Comparison of ENCODE assay signal across 22 cellular contexts in genomic region chr2:29255006-29255405, GRCh38.
"Had no signal": no experiment of that assay in that cellular context is flagged by ENCODE, and none has a peak within 500 bp of the region (broad histone marks: within the 10 kb centered on the region; RNA-seq: fewer than 3 reads in every experiment).

No MANE protein-coding gene starts in this region.

- H3K36me3 Mint-ChIP-seq: naive thymus-derived CD4-positive, alpha-beta T cell; stimulated activated naive B cell treated with anti-CD40 and anti-IgM and Interleukin-4, amounts not matched to agents 10 μg/mL and 1 μg/mL and 100 μg/mL, for 72 hours had no signal

- H3K9me3 ChIP-seq: esophagus muscularis mucosa, gastroesophageal sphincter, left lung, pancreas, right lobe of liver, thoracic aorta, tibial nerve, upper lobe of right lung, vagina had no signal

- H3K27ac Mint-ChIP-seq: naive thymus-derived CD4-positive, alpha-beta T cell; stimulated activated naive B cell treated with anti-CD40 and anti-IgM and Interleukin-4, amounts not matched to agents 10 μg/mL and 1 μg/mL and 100 μg/mL, for 72 hours; stimulated activated naive CD8-positive, alpha-beta T cell treated with anti-CD3 and anti-CD28 coated beads, Interleukin-15, Interleukin-2, amounts not matched to agents 100 ng/mL and 50 ng/mL, for 24 hours had no signal

- H3K27me3 ChIP-seq: gastroesophageal sphincter, pancreas, right lobe of liver, tibial nerve, upper lobe of right lung, vagina had no signal

- H3K36me3 ChIP-seq: esophagus muscularis mucosa, gastroesophageal sphincter, left lung, pancreas, right lobe of liver, thoracic aorta, tibial nerve, upper lobe of right lung, vagina had no signal

- FAIRE-seq: endothelial cell of umbilical vein, keratinocyte, pancreas had no signal

- H3K4me1 Mint-ChIP-seq: naive thymus-derived CD4-positive, alpha-beta T cell; stimulated activated naive B cell treated with anti-CD40 and anti-IgM and Interleukin-4, amounts not matched to agents 10 μg/mL and 1 μg/mL and 100 μg/mL, for 72 hours had no signal

- H3K4me3 Mint-ChIP-seq: naive thymus-derived CD4-positive, alpha-beta T cell; stimulated activated naive B cell treated with anti-CD40 and anti-IgM and Interleukin-4, amounts not matched to agents 10 μg/mL and 1 μg/mL and 100 μg/mL, for 72 hours; stimulated activated naive CD8-positive, alpha-beta T cell treated with anti-CD3 and anti-CD28 coated beads, Interleukin-15, Interleukin-2, amounts not matched to agents 100 ng/mL and 50 ng/mL, for 24 hours had no signal

- DNase-seq: dermis blood vessel endothelial cell; effector memory CD4-positive, alpha-beta T cell; foreskin keratinocyte; left lung; mesenchymal stem cell; midbrain; naive thymus-derived CD4-positive, alpha-beta T cell; pancreas; right lobe of liver; stimulated activated CD4-positive, alpha-beta T cell treated with anti-CD3 and anti-CD28 coated beads, Interleukin-15, amount 100 ng/mL, for 24 hours; stimulated activated CD4-positive, alpha-beta T cell treated with anti-CD3 and anti-CD28 coated beads, Interleukin-2, amount 100 ng/mL, for 48 hours; stimulated activated naive B cell treated with anti-CD40 and anti-IgM and Interleukin-4, amounts not matched to agents 10 μg/mL and 1 μg/mL and 100 μg/mL, for 72 hours; upper lobe of right lung had no signal

- H3K27ac ChIP-seq: coronary artery, esophagus muscularis mucosa, foreskin keratinocyte, gastroesophageal sphincter, left lung, pancreas, right lobe of liver, thoracic aorta, tibial nerve, upper lobe of right lung, vagina had no signal

- H3K9me3 Mint-ChIP-seq: naive thymus-derived CD4-positive, alpha-beta T cell; stimulated activated naive CD8-positive, alpha-beta T cell treated with anti-CD3 and anti-CD28 coated beads, Interleukin-15, Interleukin-2, amounts not matched to agents 100 ng/mL and 50 ng/mL, for 24 hours had no signal

- H3K4me3 ChIP-seq: coronary artery, esophagus muscularis mucosa, gastroesophageal sphincter, left lung, pancreas, right lobe of liver, thoracic aorta, tibial nerve, upper lobe of right lung, vagina had no signal

- H3K4me1 ChIP-seq: esophagus muscularis mucosa, gastroesophageal sphincter, left lung, right lobe of liver, tibial nerve, upper lobe of right lung had no signal
